ENCODE assay signal across 14 cellular contexts in the genomic region with DNA sequence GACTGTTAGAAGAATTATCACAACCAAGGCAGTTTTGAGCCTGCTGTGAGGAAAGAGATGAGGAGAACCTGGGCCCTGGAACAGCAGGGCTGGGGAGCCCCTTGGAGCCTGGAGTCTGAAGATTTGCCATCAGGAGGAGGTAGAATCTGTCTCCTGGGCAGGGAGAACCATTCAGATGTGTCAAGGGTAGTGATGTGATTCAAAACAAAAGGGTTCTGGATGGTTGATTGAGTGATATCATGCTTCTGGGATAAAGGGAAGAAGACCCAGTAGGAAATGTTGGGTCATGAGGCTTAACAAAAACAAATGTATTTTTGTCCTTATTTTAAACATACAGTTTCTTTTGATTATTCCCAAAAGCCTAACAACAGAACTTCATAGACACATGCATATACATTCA. TPM values are rescaled to one million over a fixed set of nuclear protein-coding genes. Genes with fewer than 3 reads are reported as not detected.
DNase-seq lines count a peak whose midpoint lies in the region; ATAC-seq and TF ChIP-seq lines count a peak whose summit lies in the region.
"Had no signal": no experiment of that assay in that cellular context is flagged by ENCODE, and none has a peak within 500 bp of the region (broad histone marks: within the 10 kb centered on the region; RNA-seq: fewer than 3 reads in every experiment).

No MANE protein-coding gene starts in this region.

- H3K27me3 Mint-ChIP-seq in MCF 10A (ENCODE audit: insufficient read depth, unreplicated experiment): peaks cover 62% of the 10 kb centered on the region

- peaks cover 90% of the 10 kb centered on the region for H3K79me2 ChIP-seq in DND-41 (ENCODE audit: insufficient read depth, low read length)

- no peak for ATAC-seq in DND-41 (ENCODE audit: insufficient read depth, low read depth)
- ATAC-seq in HG02759 (IDR thresholded peaks at IDR 0.05; ENCODE audit: unreplicated experiment): peak; percentile 6

- no peak overlapping the region for H3K4me3 Mint-ChIP-seq in MCF 10A (ENCODE audit: unreplicated experiment)
- H3K4me3 Mint-ChIP-seq: nephron progenitor cell had no signal

- no peak overlapping the region for H3K27ac Mint-ChIP-seq in MCF 10A (ENCODE audit: low read depth, unreplicated experiment)
- H3K27ac Mint-ChIP-seq: nephron progenitor cell had no signal

- POLR2A ChIA-PET in MCF 10A (lab: Yijun Ruan, JAX): interaction anchor here (1.1 kb wide), 1 partner anchor 34 kb away, joined by 4 read pairs; no protein-coding TSS in a partner anchor

- no peaks in the 10 kb centered on the region for H3K4me1 Mint-ChIP-seq in MCF 10A (ENCODE audit: insufficient read depth, unreplicated experiment)

- CTCF ChIA-PET in MCF 10A (lab: Yijun Ruan, JAX): no interaction called here

- no peaks in the 10 kb centered on the region for H3K9me3 ChIP-seq in DND-41 (ENCODE audit: insufficient read depth, low read length, severe bottlenecking)
- no peaks in the 10 kb centered on the region for H3K9me3 ChIP-seq in prostate gland
- H3K9me3 ChIP-seq: thoracic aorta had no signal

- no peak for TF ChIP-seq CTCF in DND-41 (IDR thresholded peaks at IDR 0.05; ENCODE audit: borderline replicate concordance, extremely low read depth, low read length, poor library complexity, severe bottlenecking)
- TF ChIP-seq CTCF in prostate gland (IDR thresholded peaks at IDR 0.05): no peak
- no peak for TF ChIP-seq CTCF in MCF 10A (IDR thresholded peaks at IDR 0.05; ENCODE audit: unreplicated experiment)

- intact Hi-C loops in prostate gland (cut with DNase I) (no loop called here), MCF 10A (cut with micrococcal nuclease) (no loop called here)

- H3K36me3 ChIP-seq in DND-41 (ENCODE audit: insufficient read depth, low read length): peaks cover 78% of the 10 kb centered on the region
- H3K36me3 ChIP-seq in prostate gland: no peaks in the 10 kb centered on the region
- H3K36me3 ChIP-seq: thoracic aorta had no signal

- DNase-seq in DND-41 (no peak), brain pericyte (ENCODE audit: low read depth, low spot score) (peak; percentile 39), prostate gland (ENCODE audit: low spot score) (peak; percentile 2), DMS114 treated with DMSO at 0.1 percent for 48 hours (lab: John Stamatoyannopoulos, UW; ENCODE audit: unreplicated experiment) (no peak), MCF 10A (ENCODE audit: unreplicated experiment) (no peak), cortex of kidney (lab: John Stamatoyannopoulos, UW) (no peak)
- DNase-seq in effector CD8-positive, alpha-beta T cell (lab: John Stamatoyannopoulos, UW): no peak
- DNase-seq: amniotic stem cell, IMR-90, NCI-H1417 treated with DMSO at 0.1 percent for 48 hours, nephron progenitor cell, T-helper 9 cell had no signal

- no peak overlapping the region for H3K4me2 ChIP-seq in DND-41 (ENCODE audit: insufficient read depth, low read length)

- H3K27ac ChIP-seq in DND-41 (ENCODE audit: low read length) (peak overlapping the region; percentile 17; the same call in 1 of the 2 replicates), prostate gland (no peak overlapping the region)
- H3K27ac ChIP-seq: thoracic aorta had no signal

- no peaks in the 10 kb centered on the region for H3K27me3 ChIP-seq in DND-41 (ENCODE audit: insufficient read depth, low read length, poor library complexity)
- H3K27me3 ChIP-seq in prostate gland (replicated peaks; ENCODE audit: insufficient read depth): no peaks in the 10 kb centered on the region

- no peaks in the 10 kb centered on the region for H3K9me3 Mint-ChIP-seq in MCF 10A (ENCODE audit: unreplicated experiment)
- H3K9me3 Mint-ChIP-seq: nephron progenitor cell had no signal

- no peaks in the 10 kb centered on the region for H3K36me3 Mint-ChIP-seq in MCF 10A (ENCODE audit: insufficient read depth, unreplicated experiment)

- H4K20me1 ChIP-seq in DND-41 (ENCODE audit: insufficient read depth, low read length): peaks cover 50% of the 10 kb centered on the region

- BruUV-seq in MCF 10A (replicated peaks; lab: Mats Ljungman, UMichigan): no TSS peak

- no peak for TF ChIP-seq POLR2A in prostate gland (IDR thresholded peaks at IDR 0.05)

- no peak overlapping the region for H3K9ac ChIP-seq in DND-41 (ENCODE audit: low read depth, low read length)

- H2AFZ ChIP-seq in DND-41 (ENCODE audit: low read depth, low read length): no peak overlapping the region

- H3K4me1 ChIP-seq in DND-41 (ENCODE audit: insufficient read depth, low read length) (no peaks in the 10 kb centered on the region), prostate gland (replicated peaks) (no peaks in the 10 kb centered on the region)

- H3K4me3 ChIP-seq in DND-41 (ENCODE audit: low read depth in 1 of 2, low read length in 2 of 2) (no peak overlapping the region), prostate gland (no peak overlapping the region)
- H3K4me3 ChIP-seq: thoracic aorta had no signal

RNA-seq across cellular contexts. Expression of a gene that starts 28.6 kb away (rescaled TPM):
- total RNA-seq in prostate gland (10 to 100 TPM in 1 of 2 donors, 1 to 10 TPM in 1; 9.1 to 27.9 TPM), MCF 10A (2022) (0.21 and 0.47 TPM in 2 replicates)

Comparison
In these comparisons a context has a peak if more than half of its experiments do, and no peak if none do; other contexts are left out.
1. DNase-seq: peak in brain pericyte (single experiment) and prostate gland (single experiment); none in DND-41 (single experiment), DMS114 treated with DMSO at 0.1 percent for 48 hours (single experiment), MCF 10A (single experiment), cortex of kidney (single experiment) and effector CD8-positive, alpha-beta T cell (single experiment).